Comparison of ENCODE assay signal across 8 cellular contexts in the genomic region with DNA sequence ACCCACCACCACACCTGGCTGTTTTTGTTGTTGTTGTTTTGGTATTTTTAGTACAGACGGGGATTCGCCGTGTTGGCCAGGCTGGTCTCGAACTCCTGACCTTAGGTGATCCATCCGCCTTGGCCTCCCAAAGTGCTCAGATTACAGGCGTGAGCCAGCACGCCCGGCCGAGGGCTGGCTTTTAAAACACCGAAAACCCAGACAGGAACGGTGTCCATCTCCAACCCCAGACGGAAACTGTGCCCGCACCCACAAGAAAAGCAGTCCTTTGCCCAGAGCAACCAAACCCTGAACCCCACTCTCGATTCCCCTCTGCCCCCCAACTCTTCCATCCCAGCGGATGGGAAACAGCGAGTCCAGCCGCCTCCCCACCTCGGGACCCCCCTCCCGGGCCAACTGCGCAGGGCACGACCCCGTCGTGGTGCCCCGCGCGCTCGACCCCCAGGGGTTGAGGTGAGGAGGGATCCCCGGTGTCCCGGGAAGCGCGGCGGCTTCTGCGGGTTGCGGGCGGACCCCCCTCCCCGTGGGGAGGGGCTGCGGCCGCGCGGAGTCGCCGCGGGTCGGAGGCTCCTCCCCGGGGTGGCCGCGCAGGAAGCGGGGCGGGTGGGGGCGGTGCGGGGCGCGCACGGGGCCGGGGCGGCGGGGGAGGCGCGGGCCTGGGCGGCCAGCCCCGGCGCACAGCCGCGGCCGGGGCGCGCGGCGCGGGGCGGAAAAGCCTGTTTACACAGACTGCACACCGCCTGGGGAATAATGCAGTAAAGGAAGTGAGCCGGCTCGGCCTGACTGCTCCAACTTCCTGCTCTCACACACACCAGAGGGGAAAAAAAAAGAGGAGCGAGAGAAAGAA. TPM values are rescaled to one million over a fixed set of nuclear protein-coding genes. Genes with fewer than 3 reads are reported as not detected.
DNase-seq lines count a peak whose midpoint lies in the region; ATAC-seq and TF ChIP-seq lines count a peak whose summit lies in the region.

A gene (plus strand): TSS at position 651 of the 847 bp plus-strand sequence.

- in situ Hi-C loops in Panc1 (cut with HindIII; ENCODE audit: low pct_unique_long_range_greater_than_20kb, low sequenced_read_pairs), result no loop called here

- no peaks in the 10 kb centered on the region; the same call in 1 of the 2 replicates for H3K36me3 ChIP-seq in Panc1 (ENCODE audit: control insufficient read depth, insufficient read depth, low read length)
- peaks cover 0 to 4% (median 0%) of the 10 kb centered on the region in 3 experiments for H3K36me3 ChIP-seq in naive thymus-derived CD4-positive, alpha-beta T cell (ENCODE audit: control insufficient read depth in 2 of 3, insufficient read depth in 3 of 3, low read length in 3 of 3)
- H3K36me3 ChIP-seq in tibial artery, result no peaks in the 10 kb centered on the region

- peaks cover 0 to 3% (median 0%) of the 10 kb centered on the region in 5 donors for H3K27me3 Mint-ChIP-seq in naive thymus-derived CD4-positive, alpha-beta T cell

- H3K9me3 Mint-ChIP-seq in naive thymus-derived CD4-positive, alpha-beta T cell, result peaks cover 0 to 1% (median 0%) of the 10 kb centered on the region in 11 donors

- H3K36me3 Mint-ChIP-seq in naive thymus-derived CD4-positive, alpha-beta T cell, result peaks cover 0 to 8% (median 0%) of the 10 kb centered on the region in 5 donors

- H3K4me3 ChIP-seq in Panc1 (ENCODE audit: low read depth in 2 of 2, low read length in 2 of 2) (peak within 1 kb of the TSS; percentile 91 to 92), fibroblast of mammary gland (ENCODE audit: control insufficient read depth, low read depth, low read length) (peak within 1 kb of the TSS; percentile 65), tibial artery (peak within 1 kb of the TSS; percentile 62 to 82)
- peak within 1 kb of the TSS; percentile 84 for H3K4me3 ChIP-seq in naive thymus-derived CD4-positive, alpha-beta T cell (ENCODE audit: low read length)

- H3K27ac ChIP-seq in Panc1 (ENCODE audit: low read length) (peak within 1 kb of the TSS; percentile 87), tibial artery (peak within 1 kb of the TSS; percentile 69 to 79)
- peak within 1 kb of the TSS; percentile 86 for H3K27ac ChIP-seq in naive thymus-derived CD4-positive, alpha-beta T cell (ENCODE audit: low read depth, low read length)

- peak within 1 kb of the TSS; percentile 92 to 100 (median 99) for H3K4me3 Mint-ChIP-seq in naive thymus-derived CD4-positive, alpha-beta T cell

- TF ChIP-seq CTCF in Panc1 (IDR thresholded peaks at IDR 0.05), result no peak
- TF ChIP-seq CTCF in fibroblast of mammary gland (conservative IDR thresholded peaks at IDR 0.05; ENCODE audit: control insufficient read depth, insufficient read depth, low read depth, low read length), result no peak
- no peak for TF ChIP-seq CTCF in tibial artery (IDR thresholded peaks at IDR 0.05)

- ATAC-seq in GM19328 (IDR thresholded peaks at IDR 0.05; ENCODE audit: unreplicated experiment) (peak; percentile 47), HG03469 (IDR thresholded peaks at IDR 0.05; ENCODE audit: unreplicated experiment) (peak; percentile 33), Panc1 (peak; percentile 71)
- peak; percentile 68 for ATAC-seq in naive thymus-derived CD4-positive, alpha-beta T cell

- no peaks in the 10 kb centered on the region for H3K27me3 ChIP-seq in Panc1 (ENCODE audit: control insufficient read depth, insufficient read depth, low read length)
- no peaks in the 10 kb centered on the region for H3K27me3 ChIP-seq in naive thymus-derived CD4-positive, alpha-beta T cell (ENCODE audit: control insufficient read depth in 2 of 2, insufficient read depth in 2 of 2, low read length in 2 of 2)
- H3K27me3 ChIP-seq in tibial artery, result no peaks in the 10 kb centered on the region

- peaks cover 24 to 52% (median 38%) of the 10 kb centered on the region in 7 donors for H3K4me1 Mint-ChIP-seq in naive thymus-derived CD4-positive, alpha-beta T cell

- H3K9me3 ChIP-seq in Panc1 (ENCODE audit: control insufficient read depth, insufficient read depth, low read depth, low read length) (no peaks in the 10 kb centered on the region), tibial artery (no peaks in the 10 kb centered on the region)
- H3K9me3 ChIP-seq in naive thymus-derived CD4-positive, alpha-beta T cell (ENCODE audit: control insufficient read depth in 2 of 3, low read length in 3 of 3), result no peaks in the 10 kb centered on the region

- CTCF ChIA-PET in Panc1 (lab: Charles Lee), result no interaction called here
- CTCF ChIA-PET in naive thymus-derived CD4-positive, alpha-beta T cell (lab: Charles Lee), result interaction anchor here (6.9 kb wide), 1 partner anchor 16 kb away, joined by 35 read pairs; no protein-coding TSS in a partner anchor

- intact Hi-C loops in Panc1 (cut with micrococcal nuclease; ENCODE audit: unreplicated experiment) (no loop called here), tibial artery (cut with DNase I; ENCODE audit: low total_unique reads) (no loop called here)
- intact Hi-C loops in naive thymus-derived CD4-positive, alpha-beta T cell (cut with micrococcal nuclease), result loop anchor here (2.0 to 10.0 kb wide), 6 partner anchors 49 to 979 kb away; a partner anchor contains a TSS

- H3K4me1 ChIP-seq in Panc1 (ENCODE audit: control insufficient read depth, insufficient read depth, low read length) (peaks cover 28% of the 10 kb centered on the region), tibial artery (peaks cover 0 to 44% (median 10%) of the 10 kb centered on the region in 4 donors)
- peaks cover 22 to 27% of the 10 kb centered on the region in 2 donors for H3K4me1 ChIP-seq in naive thymus-derived CD4-positive, alpha-beta T cell (ENCODE audit: control insufficient read depth in 2 of 2, insufficient read depth in 2 of 2, low read length in 2 of 2)

- POLR2A ChIA-PET in Panc1 (lab: Charles Lee), result no interaction called here
- POLR2A ChIA-PET in naive thymus-derived CD4-positive, alpha-beta T cell (lab: Charles Lee), result interaction anchor here (1.2 to 6.7 kb wide), 6 partner anchors 8 to 21 kb away, joined by 4 to 118 read pairs (median 11); no protein-coding TSS in a partner anchor

- peak in 10 of 14 donors; percentile 11 to 59 (median 34) for DNase-seq in C1 segment of cervical spinal cord (lab: John Stamatoyannopoulos, UW)
- DNase-seq in Panc1 (ENCODE audit: low read depth, low spot score), result no peak
- DNase-seq in activated T-helper 9 cell treated with anti-CD3 and anti-CD28 coated beads, Interleukin-2, amount 50 U/mL, for 16 hours (ENCODE audit: low read depth), result peak; percentile 58
- DNase-seq in fibroblast of mammary gland (ENCODE audit: low read depth), result peak; percentile 72
- DNase-seq in naive thymus-derived CD4-positive, alpha-beta T cell, result peak; percentile 42 to 65 (median 59)
- peak; percentile 57 to 72 for DNase-seq in tibial artery

- peak within 1 kb of the TSS; percentile 97 to 99 (median 99) for H3K27ac Mint-ChIP-seq in naive thymus-derived CD4-positive, alpha-beta T cell

- no TSS peak for BruUV-seq in Panc1 (replicated peaks; lab: Mats Ljungman, UMichigan)

RNA-seq across cellular contexts. Expression of the gene that starts here (rescaled TPM):
- total RNA-seq in Panc1 (2021; ENCODE audit: unreplicated experiment), result 25.1 TPM
- polyA plus RNA-seq in Panc1 (2012; ENCODE audit: insufficient read length), result 21.8 TPM
- 10 to 100 TPM; 24.9 to 52.3 (median 34.7) TPM for total RNA-seq in naive thymus-derived CD4-positive, alpha-beta T cell
- 10 to 100 TPM; 16.8 to 22.1 TPM for polyA plus RNA-seq in naive thymus-derived CD4-positive, alpha-beta T cell

Comparison
In these comparisons a context has a peak if more than half of its experiments do, and no peak if none do; other contexts are left out.
1. intact Hi-C loops: an anchor here in naive thymus-derived CD4-positive, alpha-beta T cell (2.0 to 10.0 kb wide); none called in Panc1 and tibial artery.